In the genomic region with DNA sequence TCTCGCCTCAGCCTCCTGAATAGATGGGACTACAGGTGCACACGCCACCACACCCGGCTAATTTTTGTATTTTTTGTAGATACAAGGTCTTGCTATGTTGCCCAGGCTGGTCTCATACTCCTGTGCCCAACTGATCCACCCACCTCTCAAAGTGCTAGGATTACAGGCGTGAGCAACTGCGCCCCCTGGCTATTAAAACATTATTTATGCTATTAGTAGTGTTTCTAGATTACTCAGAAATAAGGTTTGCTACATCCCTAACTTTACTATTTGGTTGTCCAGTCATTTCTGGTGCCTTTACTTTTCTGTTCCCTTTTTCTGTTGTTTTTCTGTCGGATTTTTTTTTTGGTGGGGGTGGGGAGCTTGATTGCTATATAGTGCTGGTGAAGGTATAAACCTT, we compare ENCODE assay signal across 9 cellular contexts.
DNase-seq lines count a peak whose midpoint lies in the region; ATAC-seq and TF ChIP-seq lines count a peak whose summit lies in the region.
"Had no signal": no experiment of that assay in that cellular context is flagged by ENCODE, and none has a peak within 500 bp of the region (broad histone marks: within the 10 kb centered on the region; RNA-seq: fewer than 3 reads in every experiment).

No MANE protein-coding gene starts in this region.

- no peak for ATAC-seq in GM19324 (IDR thresholded peaks at IDR 0.05; ENCODE audit: low FRiP score, unreplicated experiment)
- ATAC-seq in GM21381 (IDR thresholded peaks at IDR 0.05; ENCODE audit: unreplicated experiment) = no peak

- H3K9me3 ChIP-seq in OCI-LY3 (ENCODE audit: insufficient read depth, low read length) (no peaks in the 10 kb centered on the region), testis (no peaks in the 10 kb centered on the region)

- peak overlapping the region; percentile 93 for H3K4me2 ChIP-seq in OCI-LY3 (ENCODE audit: low read length)

- peak; percentile 21 for DNase-seq in NCI-H1694 (lab: John Stamatoyannopoulos, UW)
- no peak for DNase-seq in NCI-H1694 treated with DMSO at 0.1 percent for 48 hours (lab: John Stamatoyannopoulos, UW)
- peak; percentile 35 for DNase-seq in fibroblast of mammary gland (ENCODE audit: low read depth)
- peak; percentile 27 for DNase-seq in testis
- DNase-seq in AG08395 (ENCODE audit: low spot score) = no peak
- DNase-seq: activated effector memory CD4-positive, alpha-beta T cell treated with anti-CD3 and anti-CD28 coated beads, Interleukin-2, amount 50 U/mL, for 16 hours had no signal

- peaks cover 49% of the 10 kb centered on the region for H3K4me1 ChIP-seq in OCI-LY3 (ENCODE audit: low read length)
- H3K4me1 ChIP-seq in testis = no peaks in the 10 kb centered on the region

- peak overlapping the region; percentile 59 for H3K9ac ChIP-seq in OCI-LY3 (ENCODE audit: low read length)

- H3K27me3 ChIP-seq in OCI-LY3 (ENCODE audit: low read depth, low read length) (no peaks in the 10 kb centered on the region), testis (no peaks in the 10 kb centered on the region)

- TF ChIP-seq CTCF in OCI-LY3 (IDR thresholded peaks at IDR 0.05; ENCODE audit: low read depth, low read length) (peak; percentile 69), fibroblast of mammary gland (conservative IDR thresholded peaks at IDR 0.05; ENCODE audit: control insufficient read depth, insufficient read depth, low read depth, low read length) (peak; percentile 36), testis (IDR thresholded peaks at IDR 0.05) (peak in 1 of 3 experiments; percentile 34)

- intact Hi-C loops in testis (cut with DNase I; ENCODE audit: low total_unique reads) = no loop called here

- H2AFZ ChIP-seq in OCI-LY3 (ENCODE audit: low read depth, low read length) = no peak overlapping the region

- H3K27ac ChIP-seq in OCI-LY3 (ENCODE audit: low read length) (peak overlapping the region; percentile 84), testis (no peak overlapping the region)

- H3K79me2 ChIP-seq in OCI-LY3 (ENCODE audit: low read length) = no peaks in the 10 kb centered on the region

- no peaks in the 10 kb centered on the region for H4K20me1 ChIP-seq in OCI-LY3 (ENCODE audit: insufficient read depth, low read length)

- TF ChIP-seq POLR2A in testis (IDR thresholded peaks at IDR 0.05) = no peak

- peaks cover 4% of the 10 kb centered on the region for H3K36me3 ChIP-seq in OCI-LY3 (replicated peaks; ENCODE audit: low read depth, low read length)
- no peaks in the 10 kb centered on the region for H3K36me3 ChIP-seq in testis (ENCODE audit: low read depth, missing control alignments)

- H3K4me3 ChIP-seq in OCI-LY3 (ENCODE audit: low read length) (peak overlapping the region; percentile 74), fibroblast of mammary gland (ENCODE audit: control insufficient read depth, low read depth, low read length) (no peak overlapping the region), testis (no peak overlapping the region)

- WGBS in testis, 2 donors = 84 to 93% methylated on average over 6 of the region's 6 CpGs

Comparison
In these comparisons a context has a peak if more than half of its experiments do, and no peak if none do; other contexts are left out.
1. DNase-seq: peak in NCI-H1694 (single experiment), fibroblast of mammary gland (single experiment) and testis (single experiment); none in NCI-H1694 treated with DMSO at 0.1 percent for 48 hours (single experiment) and AG08395 (single experiment).